9 cellular contexts compared by ENCODE assay signal in genomic region chr2:151267537-151267936, GRCh38.
"Had no signal": no experiment of that assay in that cellular context is flagged by ENCODE, and none has a peak within 500 bp of the region (broad histone marks: within the 10 kb centered on the region; RNA-seq: fewer than 3 reads in every experiment).

No MANE protein-coding gene starts in this region.

- H3K36me3 ChIP-seq: HAP-1 had no signal

- H3K4me1 ChIP-seq: HAP-1 had no signal

- H3K9me3 ChIP-seq: HAP-1 had no signal

- H3K9me3 Mint-ChIP-seq: HFFc6, IgD-negative memory B cell had no signal

- DNase-seq: GM23248, GOT3, H7, HFFc6, KG1 had no signal

- H3K4me3 Mint-ChIP-seq: HFFc6, IgD-negative memory B cell had no signal

- H3K4me3 ChIP-seq: GM23248, HAP-1 had no signal

- H3K27ac Mint-ChIP-seq: HFFc6, IgD-negative memory B cell had no signal

- ATAC-seq: HCT116, HepG2 had no signal

- H3K27me3 Mint-ChIP-seq: IgD-negative memory B cell had no signal
